Comparison of ENCODE assay signal across 23 cellular contexts in genomic region chr12:22299294-22299912, GRCh38. TPM values are rescaled to one million over a fixed set of nuclear protein-coding genes. Genes with fewer than 3 reads are reported as not detected.
DNase-seq lines count a peak whose midpoint lies in the region; ATAC-seq lines count a peak whose summit lies in the region.
"Had no signal": no experiment of that assay in that cellular context is flagged by ENCODE, and none has a peak within 500 bp of the region (broad histone marks: within the 10 kb centered on the region; RNA-seq: fewer than 3 reads in every experiment).

No MANE protein-coding gene starts in this region.

- no peak overlapping the region for H4K8ac ChIP-seq in neuronal stem cell (ENCODE audit: low read depth, low read length)

- H3K9me3 ChIP-seq in neuronal stem cell (replicated peaks in 1 of 2; ENCODE audit: control insufficient read depth in 2 of 2, insufficient read depth in 1 of 2, low read depth in 1 of 2, low read length in 2 of 2) = peaks cover 10 to 48% of the 10 kb centered on the region in 2 donors
- H3K9me3 ChIP-seq: vagina had no signal

- no peak overlapping the region for H3K18ac ChIP-seq in neuronal stem cell (ENCODE audit: low read length)

- no peak for ATAC-seq in HG03175 (IDR thresholded peaks at IDR 0.05; ENCODE audit: unreplicated experiment)
- ATAC-seq: esophagus mucosa; K562; Panc1; stimulated activated naive B cell treated with anti-CD40 and anti-IgM and Interleukin-4, amounts not matched to agents 10 μg/mL and 1 μg/mL and 100 μg/mL, for 72 hours had no signal

- H2BK5ac ChIP-seq in neuronal stem cell (ENCODE audit: low read length) = no peak overlapping the region

- H3K4me2 ChIP-seq in neuronal stem cell (ENCODE audit: insufficient read depth, low read length, poor library complexity, severe bottlenecking) = no peak overlapping the region
- H3K4me2 ChIP-seq: smooth muscle cell had no signal

- H2AK5ac ChIP-seq in neuronal stem cell (ENCODE audit: low read depth, low read length) = no peak overlapping the region

- H2AFZ ChIP-seq in neuronal stem cell (ENCODE audit: low read length) = no peak overlapping the region

- H3K27me3 ChIP-seq in neuronal stem cell (ENCODE audit: control insufficient read depth in 3 of 3, insufficient read depth in 3 of 3, low read depth in 1 of 3, low read length in 3 of 3) = no peaks in the 10 kb centered on the region
- H3K27me3 ChIP-seq: vagina had no signal

- H3K36me3 ChIP-seq in neuronal stem cell (replicated peaks in 1 of 2; ENCODE audit: control insufficient read depth in 2 of 2, insufficient read depth in 2 of 2, low read length in 2 of 2) = peaks cover 0 to 4% of the 10 kb centered on the region in 2 donors
- H3K36me3 ChIP-seq: vagina, WERI-Rb-1 had no signal

- H3K23ac ChIP-seq in neuronal stem cell (ENCODE audit: low read depth, low read length, poor library complexity) = no peak overlapping the region

- H3K27ac ChIP-seq in neuronal stem cell (replicated peaks; ENCODE audit: low read length) = no peak overlapping the region
- H3K27ac ChIP-seq: SK-N-MC, vagina, WERI-Rb-1 had no signal

- H3K4me1 ChIP-seq in neuronal stem cell (ENCODE audit: control insufficient read depth in 2 of 2, insufficient read depth in 1 of 2, low read depth in 1 of 2, low read length in 2 of 2) = no peaks in the 10 kb centered on the region

- DNase-seq in NCI-H2196 (lab: John Stamatoyannopoulos, UW; ENCODE audit: unreplicated experiment) (peak; percentile 61), NCI-H2196 treated with DMSO at 0.1 percent for 48 hours (lab: John Stamatoyannopoulos, UW; ENCODE audit: unreplicated experiment) (no peak), MV-4-11 (lab: John Stamatoyannopoulos, UW) (peak; percentile 4), RPMI8226 (peak; percentile 21), neuronal stem cell (ENCODE audit: low spot score) (peak; percentile 20), iPS-NIHi11 (ENCODE audit: low spot score) (no peak), T-helper 1 cell (no peak)
- DNase-seq: activated CD4-positive, alpha-beta memory T cell treated with anti-CD3 and anti-CD28 coated beads for 36 hours; activated naive CD8-positive, alpha-beta T cell treated with anti-CD3 and anti-CD28 coated beads, Interleukin-2, amount 10 ng/mL, durations not matched to agents 7 days and 5 days; C1 segment of cervical spinal cord; NCI-H1092; nucleus accumbens; stimulated activated CD4-positive, alpha-beta T cell treated with anti-CD3 and anti-CD28 coated beads, Interleukin-2, amount 100 ng/mL, for 48 hours; stimulated activated naive B cell treated with anti-CD40 and anti-IgM and Interleukin-4, amounts not matched to agents 10 μg/mL and 1 μg/mL and 100 μg/mL, for 72 hours; WERI-Rb-1 had no signal

- H3K9ac ChIP-seq in neuronal stem cell (ENCODE audit: low read depth, low read length, poor library complexity) = no peak overlapping the region

- no peak overlapping the region for H2BK15ac ChIP-seq in neuronal stem cell (ENCODE audit: low read length)

- H3K4ac ChIP-seq in neuronal stem cell (ENCODE audit: low read length) = no peak overlapping the region

- no peak overlapping the region for H4K91ac ChIP-seq in neuronal stem cell (ENCODE audit: low read depth, low read length, poor library complexity)

- no peak overlapping the region for H2BK120ac ChIP-seq in neuronal stem cell (ENCODE audit: low read depth, low read length)

- no peaks in the 10 kb centered on the region for H3K79me1 ChIP-seq in neuronal stem cell (ENCODE audit: low read depth, low read length)

- H3K4me3 ChIP-seq in neuronal stem cell (ENCODE audit: low read length in 2 of 2) = no peak overlapping the region
- H3K4me3 ChIP-seq: K562, lung, SK-N-MC, smooth muscle cell, vagina had no signal

- H2BK12ac ChIP-seq in neuronal stem cell (ENCODE audit: low read length) = no peak overlapping the region

- H3K14ac ChIP-seq in neuronal stem cell (ENCODE audit: low read length) = no peak overlapping the region

RNA-seq across cellular contexts. Expression of gene ST8SIA1, which starts 35.1 kb away (rescaled TPM):
- 8.4 TPM for polyA plus RNA-seq in neuronal stem cell (2013, experiment 1 of 2)
- polyA plus RNA-seq in neuronal stem cell (2013, experiment 2 of 2) = 9.0 TPM

Comparison
In these comparisons a context has a peak if more than half of its experiments do, and no peak if none do; other contexts are left out.
1. DNase-seq: peak in NCI-H2196 (single experiment), MV-4-11 (single experiment), RPMI8226 (single experiment) and neuronal stem cell (single experiment); none in NCI-H2196 treated with DMSO at 0.1 percent for 48 hours (single experiment), iPS-NIHi11 (single experiment) and T-helper 1 cell (0 of 5).